Comparison of ENCODE assay signal across 29 cellular contexts in genomic region chr3:179791793-179792192, GRCh38.
"Had no signal": no experiment of that assay in that cellular context is flagged by ENCODE, and none has a peak within 500 bp of the region (broad histone marks: within the 10 kb centered on the region; RNA-seq: fewer than 3 reads in every experiment).

No MANE protein-coding gene starts in this region.

- H3K36me3 ChIP-seq: suprapubic skin, thoracic aorta, thyroid gland, transverse colon, upper lobe of left lung, upper lobe of right lung, uterus, vagina had no signal

- H3K36me3 Mint-ChIP-seq: type B pancreatic cell had no signal

- DNase-seq: stimulated activated CD4-positive, alpha-beta T cell treated with anti-CD3 and anti-CD28 coated beads, Interleukin-2, amount 100 ng/mL, for 48 hours; stimulated activated CD4-positive, alpha-beta T cell treated with anti-CD3 and anti-CD28 coated beads, Interleukin-4, amount 100 ng/mL, for 1 hour; stimulated activated CD4-positive, alpha-beta T cell treated with anti-CD3 and anti-CD28 coated beads, Interleukin-4, amount 100 ng/mL, for 24 hours; stimulated activated CD4-positive, alpha-beta T cell treated with anti-CD3 and anti-CD28 coated beads, Interleukin-4, amount 100 ng/mL, for 4 hours; stimulated activated CD8-positive, alpha-beta memory T cell treated with anti-CD3 and anti-CD28 coated beads, Interleukin-4, amount 100 ng/mL, for 48 hours; stimulated activated naive B cell treated with anti-CD40 and anti-IgM and Interleukin-4, amounts not matched to agents 10 μg/mL and 1 μg/mL and 100 μg/mL, for 72 hours; stimulated activated naive CD4-positive, alpha-beta T cell; stimulated activated naive CD4-positive, alpha-beta T cell treated with Interleukin-2 at 50 U/mL for 16 hours; stimulated activated naive CD8-positive, alpha-beta T cell treated with anti-CD3 and anti-CD28 coated beads, Interleukin-15, amount 100 ng/mL, for 72 hours; stimulated activated naive CD8-positive, alpha-beta T cell treated with anti-CD3 and anti-CD28 coated beads, Interleukin-15, Interleukin-2, amounts not matched to agents 100 U/mL and 50 U/mL, for 24 hours; stomach; substantia nigra; testis; thyroid gland; tibial artery; transverse colon; trophoblast cell; upper lobe of left lung; upper lobe of right lung; uterus had no signal

- H3K27ac ChIP-seq: stomach, suprapubic skin, testis, thoracic aorta, thyroid gland, tibial artery, tibial nerve, transverse colon, upper lobe of left lung, upper lobe of right lung, uterus, vagina had no signal

- ATAC-seq: stimulated activated effector memory CD8-positive, alpha-beta T cell treated with anti-CD3 and anti-CD28 coated beads, Interleukin-12 subunit alpha, Interleukin-12 subunit beta, amount 100 ng/mL, for 72 hours; stimulated activated memory B cell treated with anti-CD40 and anti-IgM and Interleukin-4, amounts not matched to agents 10 μg/mL and 1 μg/mL and 100 μg/mL, for 72 hours; stimulated activated naive B cell treated with anti-CD40 and anti-IgM and Interleukin-4, amounts not matched to agents 10 μg/mL and 1 μg/mL and 100 μg/mL, for 72 hours; stimulated activated naive CD8-positive, alpha-beta T cell treated with anti-CD3 and anti-CD28 coated beads, Interleukin-15, amount 100 ng/mL, for 72 hours; stimulated activated naive CD8-positive, alpha-beta T cell treated with anti-CD3 and anti-CD28 coated beads, Interleukin-15, Interleukin-2, amounts not matched to agents 100 U/mL and 50 U/mL, for 24 hours; upper lobe of right lung had no signal

- H3K27me3 Mint-ChIP-seq: stimulated activated memory B cell treated with anti-CD40 and anti-IgM and Interleukin-4, amounts not matched to agents 10 μg/mL and 1 μg/mL and 100 μg/mL, for 72 hours; stimulated activated naive B cell treated with anti-CD40 and anti-IgM and Interleukin-4, amounts not matched to agents 10 μg/mL and 1 μg/mL and 100 μg/mL, for 72 hours; stimulated activated naive CD8-positive, alpha-beta T cell treated with anti-CD3 and anti-CD28 coated beads, Interleukin-15, amount 100 ng/mL, for 72 hours; stimulated activated naive CD8-positive, alpha-beta T cell treated with anti-CD3 and anti-CD28 coated beads, Interleukin-15, Interleukin-2, amounts not matched to agents 100 ng/mL and 50 ng/mL, for 24 hours; type B pancreatic cell had no signal

- FAIRE-seq: urothelium cell line had no signal

- H3K9me3 ChIP-seq: stomach, suprapubic skin, testis, thoracic aorta, thyroid gland, tibial artery, tibial nerve, transverse colon, upper lobe of left lung, upper lobe of right lung, uterus, vagina had no signal

- H3K27ac Mint-ChIP-seq: stimulated activated effector memory CD8-positive, alpha-beta T cell treated with anti-CD3 and anti-CD28 coated beads, Interleukin-12 subunit alpha, Interleukin-12 subunit beta, amount 100 ng/mL, for 72 hours; stimulated activated memory B cell treated with anti-CD40 and anti-IgM and Interleukin-4, amounts not matched to agents 10 μg/mL and 1 μg/mL and 100 μg/mL, for 72 hours; stimulated activated naive B cell treated with anti-CD40 and anti-IgM and Interleukin-4, amounts not matched to agents 10 μg/mL and 1 μg/mL and 100 μg/mL, for 72 hours; stimulated activated naive CD8-positive, alpha-beta T cell treated with anti-CD3 and anti-CD28 coated beads, Interleukin-15, Interleukin-2, amounts not matched to agents 100 ng/mL and 50 ng/mL, for 24 hours; type B pancreatic cell had no signal

- H3K27me3 ChIP-seq: stomach, suprapubic skin, testis, thyroid gland, tibial artery, tibial nerve, transverse colon, upper lobe of left lung, upper lobe of right lung, uterus, vagina had no signal

- H3K4me1 ChIP-seq: suprapubic skin, testis, tibial artery, tibial nerve, transverse colon, upper lobe of left lung, upper lobe of right lung, uterus, vagina had no signal

- H3K4me1 Mint-ChIP-seq: stimulated activated memory B cell treated with anti-CD40 and anti-IgM and Interleukin-4, amounts not matched to agents 10 μg/mL and 1 μg/mL and 100 μg/mL, for 72 hours; stimulated activated naive CD8-positive, alpha-beta T cell treated with anti-CD3 and anti-CD28 coated beads, Interleukin-15, amount 100 ng/mL, for 72 hours had no signal

- H3K4me3 Mint-ChIP-seq: stimulated activated effector memory CD8-positive, alpha-beta T cell treated with anti-CD3 and anti-CD28 coated beads, Interleukin-12 subunit alpha, Interleukin-12 subunit beta, amount 100 ng/mL, for 72 hours; stimulated activated memory B cell treated with anti-CD40 and anti-IgM and Interleukin-4, amounts not matched to agents 10 μg/mL and 1 μg/mL and 100 μg/mL, for 72 hours; stimulated activated naive B cell treated with anti-CD40 and anti-IgM and Interleukin-4, amounts not matched to agents 10 μg/mL and 1 μg/mL and 100 μg/mL, for 72 hours; stimulated activated naive CD8-positive, alpha-beta T cell treated with anti-CD3 and anti-CD28 coated beads, Interleukin-15, amount 100 ng/mL, for 72 hours; stimulated activated naive CD8-positive, alpha-beta T cell treated with anti-CD3 and anti-CD28 coated beads, Interleukin-15, Interleukin-2, amounts not matched to agents 100 ng/mL and 50 ng/mL, for 24 hours; type B pancreatic cell had no signal

- H3K9me3 Mint-ChIP-seq: stimulated activated effector memory CD8-positive, alpha-beta T cell treated with anti-CD3 and anti-CD28 coated beads, Interleukin-12 subunit alpha, Interleukin-12 subunit beta, amount 100 ng/mL, for 72 hours; stimulated activated memory B cell treated with anti-CD40 and anti-IgM and Interleukin-4, amounts not matched to agents 10 μg/mL and 1 μg/mL and 100 μg/mL, for 72 hours; stimulated activated naive B cell treated with anti-CD40 and anti-IgM and Interleukin-4, amounts not matched to agents 10 μg/mL and 1 μg/mL and 100 μg/mL, for 72 hours; stimulated activated naive CD8-positive, alpha-beta T cell treated with anti-CD3 and anti-CD28 coated beads, Interleukin-15, amount 100 ng/mL, for 72 hours; stimulated activated naive CD8-positive, alpha-beta T cell treated with anti-CD3 and anti-CD28 coated beads, Interleukin-15, Interleukin-2, amounts not matched to agents 100 ng/mL and 50 ng/mL, for 24 hours; type B pancreatic cell had no signal

- H3K4me3 ChIP-seq: stomach, suprapubic skin, testis, thoracic aorta, thyroid gland, tibial artery, tibial nerve, transverse colon, upper lobe of left lung, upper lobe of right lung, uterus, vagina had no signal
